ENCODE assay signal across 8 cellular contexts in genomic region chr5:55307383-55308253, GRCh38. TPM values are rescaled to one million over a fixed set of nuclear protein-coding genes. Genes with fewer than 3 reads are reported as not detected.
A peak's percentile ranks its signal among the peaks of the same experiment; 100 is the strongest.
DNase-seq lines count a peak whose midpoint lies in the region; FAIRE-seq and TF ChIP-seq lines count a peak whose summit lies in the region.

Gene DHX29 (minus strand): TSS chr5:55307694. CDS start chr5:55307573, 121 bp downstream.
Gene MTREX (plus strand): TSS chr5:55307989. CDS start chr5:55308014, 25 bp downstream.

- H2AFZ ChIP-seq in MM.1S (ENCODE audit: low read length) = peak within 1 kb of the TSS; percentile 95

- peaks cover 5% of the 10 kb centered on the region; the same call in 1 of the 2 replicates for H4K20me1 ChIP-seq in MM.1S (ENCODE audit: insufficient read depth, low read length)

- no peak within 1 kb of the TSS for H3K27ac Mint-ChIP-seq in neural crest cell (ENCODE audit: unreplicated experiment)

- H3K27me3 Mint-ChIP-seq in neural crest cell (ENCODE audit: low read depth) = no peaks in the 10 kb centered on the region

- DNase-seq in HCEC 1CT (peak; percentile 90), MM.1S (peak; percentile 90), SHP77 treated with DMSO at 0.1 percent for 48 hours (lab: John Stamatoyannopoulos, UW) (peak; percentile 84), foreskin fibroblast (peak; percentile 90 to 97), neural crest cell (ENCODE audit: low read depth, low spot score) (peak; percentile 87)
- DNase-seq in activated effector memory CD4-positive, alpha-beta T cell treated with anti-CD3 and anti-CD28 coated beads, Interleukin-2, amount 50 U/mL, for 16 hours = peak; percentile 96

- H3K4me1 ChIP-seq in MM.1S (ENCODE audit: low read length) = peaks cover 20% of the 10 kb centered on the region
- peaks cover 15% of the 10 kb centered on the region for H3K4me1 ChIP-seq in stomach smooth muscle (ENCODE audit: control insufficient read depth, insufficient read depth, low read length)

- peak within 1 kb of the TSS; percentile 94 for H3K4me3 ChIP-seq in MM.1S (ENCODE audit: low read length)
- peak within 1 kb of the TSS; percentile 91 to 97 for H3K4me3 ChIP-seq in foreskin fibroblast (ENCODE audit: low read depth in 1 of 2, low read length in 2 of 2)
- H3K4me3 ChIP-seq in stomach smooth muscle (ENCODE audit: low read length in 2 of 2) = peak within 1 kb of the TSS; percentile 91 to 96

- FAIRE-seq in G401.6 (lab: Jason Lieb, UNC) = peak; percentile 97

- H3K27ac ChIP-seq in MM.1S (ENCODE audit: low read length) (peak within 1 kb of the TSS; percentile 84), stomach smooth muscle (ENCODE audit: low read length) (peak within 1 kb of the TSS; percentile 90)

- H3K27me3 ChIP-seq in MM.1S (replicated peaks; ENCODE audit: insufficient read depth, low read length) (no peaks in the 10 kb centered on the region), stomach smooth muscle (ENCODE audit: control insufficient read depth in 1 of 2, insufficient read depth in 2 of 2, low read length in 2 of 2) (no peaks in the 10 kb centered on the region)

- H3K9me2 ChIP-seq in MM.1S (replicated peaks; ENCODE audit: insufficient read depth, low read length) = no peaks in the 10 kb centered on the region

- H3K4me1 Mint-ChIP-seq in neural crest cell = peaks cover 8% of the 10 kb centered on the region

- H3K9me3 ChIP-seq in MM.1S (replicated peaks; ENCODE audit: insufficient read depth, low read length) (no peaks in the 10 kb centered on the region), stomach smooth muscle (ENCODE audit: control insufficient read depth in 2 of 2, low read length in 2 of 2) (no peaks in the 10 kb centered on the region)

- TF ChIP-seq CTCF in MM.1S (IDR thresholded peaks at IDR 0.05; ENCODE audit: low read length) = no peak
- no peak for TF ChIP-seq CTCF in foreskin fibroblast (IDR thresholded peaks at IDR 0.05; ENCODE audit: low read depth, low read length)
- TF ChIP-seq CTCF in neural crest cell (conservative IDR thresholded peaks at IDR 0.05) = no peak

- H3F3A ChIP-seq in MM.1S (ENCODE audit: insufficient read depth, low read length) = no peaks in the 10 kb centered on the region

- H3K9me3 Mint-ChIP-seq in neural crest cell = no peaks in the 10 kb centered on the region

- no peaks in the 10 kb centered on the region; the same call in 1 of the 2 replicates for H3K36me3 ChIP-seq in MM.1S (replicated peaks; ENCODE audit: insufficient read depth, low read length)
- no peaks in the 10 kb centered on the region for H3K36me3 ChIP-seq in stomach smooth muscle (ENCODE audit: control insufficient read depth in 2 of 2, insufficient read depth in 2 of 2, low read length in 2 of 2)

- peak within 1 kb of the TSS; percentile 89 for H3K4me2 ChIP-seq in MM.1S (ENCODE audit: low read depth, low read length)

- H3K4me3 Mint-ChIP-seq in neural crest cell = no peak within 1 kb of the TSS

- H3K79me2 ChIP-seq in MM.1S (ENCODE audit: low read length) = peaks cover 95% of the 10 kb centered on the region

- H3K9ac ChIP-seq in MM.1S (ENCODE audit: low read length) = peak within 1 kb of the TSS; percentile 95
- peak within 1 kb of the TSS; percentile 97 to 98 for H3K9ac ChIP-seq in stomach smooth muscle (ENCODE audit: low read length in 2 of 2)

- H3K36me3 Mint-ChIP-seq in neural crest cell (ENCODE audit: low read depth) = peaks cover 5% of the 10 kb centered on the region

RNA-seq across cellular contexts. Expression of gene DHX29, which starts in this region (rescaled TPM):
- total RNA-seq in neural crest cell = 29.6 and 30.0 TPM in 2 replicates

RNA-seq across cellular contexts. Expression of gene MTREX, which starts in this region (rescaled TPM):
- total RNA-seq in neural crest cell = 97.2 and 101 TPM in 2 replicates

Comparison
In these comparisons a context has a peak if more than half of its experiments do, and no peak if none do; other contexts are left out.
1. Peak in every context shown above with its lines: DNase-seq, H3K4me3 ChIP-seq and H3K27ac ChIP-seq.